ENCODE assay signal across 9 cellular contexts in genomic region chr2:27723372-27724144, GRCh38.
A peak's percentile ranks its signal among the peaks of the same experiment; 100 is the strongest.
DNase-seq lines count a peak whose midpoint lies in the region; ATAC-seq and TF ChIP-seq lines count a peak whose summit lies in the region.
"Had no signal": no experiment of that assay in that cellular context is flagged by ENCODE, and none has a peak within 500 bp of the region (broad histone marks: within the 10 kb centered on the region; RNA-seq: fewer than 3 reads in every experiment).

No MANE protein-coding gene starts in this region.

- DNase-seq in AML-193 (lab: John Stamatoyannopoulos, UW) (peak; percentile 53 to 63), GM12864 (ENCODE audit: low read depth) (no peak), NCI-H510A (lab: John Stamatoyannopoulos, UW) (peak; percentile 40), astrocyte of the hippocampus (ENCODE audit: low read depth, low spot score) (peak; percentile 85), hepatic stellate cell (ENCODE audit: low spot score) (peak; percentile 78)

- peak overlapping the region; percentile 86 for H3K27ac ChIP-seq in rectal smooth muscle tissue (ENCODE audit: low read depth, low read length)
- H3K27ac ChIP-seq: SK-N-MC had no signal

- H3K9ac ChIP-seq in rectal smooth muscle tissue (ENCODE audit: low read length): no peak overlapping the region

- H3K36me3 ChIP-seq in rectal smooth muscle tissue (ENCODE audit: control insufficient read depth, insufficient read depth, low read length): no peaks in the 10 kb centered on the region

- no peaks in the 10 kb centered on the region for H3K27me3 ChIP-seq in rectal smooth muscle tissue (ENCODE audit: control insufficient read depth, insufficient read depth, low read length)

- ATAC-seq in GM18517 (IDR thresholded peaks at IDR 0.05; ENCODE audit: unreplicated experiment) (no peak), GM19351 (IDR thresholded peaks at IDR 0.05; ENCODE audit: unreplicated experiment) (no peak)

- peak; percentile 89 for TF ChIP-seq CTCF in GM12864 (IDR thresholded peaks at IDR 0.05; ENCODE audit: low read depth, low read length, missing control alignments)

- peaks cover 8% of the 10 kb centered on the region for H3K4me1 ChIP-seq in rectal smooth muscle tissue (ENCODE audit: control insufficient read depth, insufficient read depth, low read length)

- no peak overlapping the region for H3K4me3 ChIP-seq in GM12864 (ENCODE audit: low read depth, low read length)
- no peak overlapping the region for H3K4me3 ChIP-seq in rectal smooth muscle tissue (ENCODE audit: low read length)
- H3K4me3 ChIP-seq: SK-N-MC had no signal
